1 cellular context compared by ENCODE assay signal in the genomic region with DNA sequence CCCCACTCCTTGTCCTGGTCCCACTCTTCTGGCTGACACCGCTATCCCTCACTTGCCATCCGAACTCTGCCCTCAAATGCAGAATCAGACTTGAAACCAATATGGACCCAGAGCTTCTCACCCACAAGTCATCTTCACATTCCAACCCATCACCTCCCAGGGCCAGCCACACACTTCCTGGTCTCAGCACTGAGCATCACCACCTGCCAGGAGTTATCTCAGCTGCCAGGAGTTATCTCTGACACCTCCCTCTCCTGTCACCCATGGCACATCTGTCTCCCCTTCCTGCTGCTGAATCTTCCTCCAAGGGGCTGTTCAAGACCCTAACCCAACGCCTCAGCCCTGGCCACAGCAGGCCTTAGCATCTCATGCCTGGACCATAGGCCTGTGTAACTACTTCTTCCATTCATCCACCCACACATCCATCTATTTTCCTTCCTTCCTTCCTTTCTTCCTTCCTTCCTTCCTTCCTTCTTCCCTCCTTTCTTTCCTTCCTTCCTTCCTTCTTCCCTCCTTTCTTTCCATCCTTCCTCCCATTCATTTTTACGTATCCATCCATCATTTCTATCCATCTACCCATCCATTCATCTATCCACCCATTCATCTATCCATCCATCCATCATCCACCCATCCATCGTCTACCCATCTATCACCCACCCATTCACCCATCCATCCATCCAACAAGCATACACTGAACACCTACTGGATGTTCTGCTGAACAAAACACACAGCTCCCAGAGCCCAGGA.
A peak's percentile ranks its signal among the peaks of the same experiment; 100 is the strongest.
TF ChIP-seq lines count a peak whose summit lies in the region.

No MANE protein-coding gene starts in this region.

TF ChIP-seq in HepG2, 621 proteins besides CTCF, POLR2A, EP300 and RAD21 (continued from another document):
- TF ChIP-seq, protein P1, sequence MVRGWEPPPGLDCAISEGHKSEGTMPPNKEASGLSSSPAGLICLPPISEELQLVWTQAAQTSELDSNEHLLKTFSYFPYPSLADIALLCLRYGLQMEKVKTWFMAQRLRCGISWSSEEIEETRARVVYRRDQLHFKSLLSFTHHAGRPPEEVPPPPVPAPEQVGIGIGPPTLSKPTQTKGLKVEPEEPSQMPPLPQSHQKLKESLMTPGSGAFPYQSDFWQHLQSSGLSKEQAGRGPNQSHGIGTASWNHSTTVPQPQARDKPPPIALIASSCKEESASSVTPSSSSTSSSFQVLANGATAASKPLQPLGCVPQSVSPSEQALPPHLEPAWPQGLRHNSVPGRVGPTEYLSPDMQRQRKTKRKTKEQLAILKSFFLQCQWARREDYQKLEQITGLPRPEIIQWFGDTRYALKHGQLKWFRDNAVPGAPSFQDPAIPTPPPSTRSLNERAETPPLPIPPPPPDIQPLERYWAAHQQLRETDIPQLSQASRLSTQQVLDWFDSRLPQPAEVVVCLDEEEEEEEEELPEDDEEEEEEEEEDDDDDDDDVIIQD (CRISPR knock-in tag; IDR thresholded peaks at IDR 0.05; ENCODE audit: low read depth), result no peak
- TF ChIP-seq, protein P2, sequence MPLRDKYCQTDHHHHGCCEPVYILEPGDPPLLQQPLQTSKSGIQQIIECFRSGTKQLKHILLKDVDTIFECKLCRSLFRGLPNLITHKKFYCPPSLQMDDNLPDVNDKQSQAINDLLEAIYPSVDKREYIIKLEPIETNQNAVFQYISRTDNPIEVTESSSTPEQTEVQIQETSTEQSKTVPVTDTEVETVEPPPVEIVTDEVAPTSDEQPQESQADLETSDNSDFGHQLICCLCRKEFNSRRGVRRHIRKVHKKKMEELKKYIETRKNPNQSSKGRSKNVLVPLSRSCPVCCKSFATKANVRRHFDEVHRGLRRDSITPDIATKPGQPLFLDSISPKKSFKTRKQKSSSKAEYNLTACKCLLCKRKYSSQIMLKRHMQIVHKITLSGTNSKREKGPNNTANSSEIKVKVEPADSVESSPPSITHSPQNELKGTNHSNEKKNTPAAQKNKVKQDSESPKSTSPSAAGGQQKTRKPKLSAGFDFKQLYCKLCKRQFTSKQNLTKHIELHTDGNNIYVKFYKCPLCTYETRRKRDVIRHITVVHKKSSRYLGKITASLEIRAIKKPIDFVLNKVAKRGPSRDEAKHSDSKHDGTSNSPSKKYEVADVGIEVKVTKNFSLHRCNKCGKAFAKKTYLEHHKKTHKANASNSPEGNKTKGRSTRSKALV (CRISPR knock-in tag; IDR thresholded peaks at IDR 0.05), result no peak
- TF ChIP-seq, protein P3, sequence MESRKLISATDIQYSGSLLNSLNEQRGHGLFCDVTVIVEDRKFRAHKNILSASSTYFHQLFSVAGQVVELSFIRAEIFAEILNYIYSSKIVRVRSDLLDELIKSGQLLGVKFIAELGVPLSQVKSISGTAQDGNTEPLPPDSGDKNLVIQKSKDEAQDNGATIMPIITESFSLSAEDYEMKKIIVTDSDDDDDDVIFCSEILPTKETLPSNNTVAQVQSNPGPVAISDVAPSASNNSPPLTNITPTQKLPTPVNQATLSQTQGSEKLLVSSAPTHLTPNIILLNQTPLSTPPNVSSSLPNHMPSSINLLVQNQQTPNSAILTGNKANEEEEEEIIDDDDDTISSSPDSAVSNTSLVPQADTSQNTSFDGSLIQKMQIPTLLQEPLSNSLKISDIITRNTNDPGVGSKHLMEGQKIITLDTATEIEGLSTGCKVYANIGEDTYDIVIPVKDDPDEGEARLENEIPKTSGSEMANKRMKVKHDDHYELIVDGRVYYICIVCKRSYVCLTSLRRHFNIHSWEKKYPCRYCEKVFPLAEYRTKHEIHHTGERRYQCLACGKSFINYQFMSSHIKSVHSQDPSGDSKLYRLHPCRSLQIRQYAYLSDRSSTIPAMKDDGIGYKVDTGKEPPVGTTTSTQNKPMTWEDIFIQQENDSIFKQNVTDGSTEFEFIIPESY (CRISPR knock-in tag; IDR thresholded peaks at IDR 0.05), result no peak
- TF ChIP-seq YY1 (IDR thresholded peaks at IDR 0.05; ENCODE audit: insufficient read depth, insufficient replicate concordance, low read depth, low read length), result no peak
- TF ChIP-seq PRPF4 (IDR thresholded peaks at IDR 0.05; ENCODE audit: low read depth, low read length, poor library complexity, severe bottlenecking), result no peak
- TF ChIP-seq ZNF589 (CRISPR knock-in tag; conservative IDR thresholded peaks at IDR 0.05), result no peak
- TF ChIP-seq ZNF850 (CRISPR knock-in tag; conservative IDR thresholded peaks at IDR 0.05), result no peak
- no peak for TF ChIP-seq RARA (CRISPR knock-in tag; IDR thresholded peaks at IDR 0.05)
- TF ChIP-seq NONO (IDR thresholded peaks at IDR 0.05), result peak; percentile 91
- TF ChIP-seq NONO (CRISPR knock-in tag; conservative IDR thresholded peaks at IDR 0.05), result no peak
- TF ChIP-seq ZNF282 (IDR thresholded peaks at IDR 0.05; ENCODE audit: partially characterized antibody), result peak; percentile 67
- TF ChIP-seq ZNF337 (CRISPR knock-in tag; IDR thresholded peaks at IDR 0.05; ENCODE audit: borderline replicate concordance, low read depth), result no peak
- TF ChIP-seq SYNCRIP (IDR thresholded peaks at IDR 0.05; ENCODE audit: insufficient read depth, low read depth, low read length), result no peak
- TF ChIP-seq PHB2 (IDR thresholded peaks at IDR 0.05; ENCODE audit: partially characterized antibody), result no peak
- TF ChIP-seq ZNF160 (CRISPR knock-in tag; IDR thresholded peaks at IDR 0.05), result no peak
- TF ChIP-seq, protein P4, sequence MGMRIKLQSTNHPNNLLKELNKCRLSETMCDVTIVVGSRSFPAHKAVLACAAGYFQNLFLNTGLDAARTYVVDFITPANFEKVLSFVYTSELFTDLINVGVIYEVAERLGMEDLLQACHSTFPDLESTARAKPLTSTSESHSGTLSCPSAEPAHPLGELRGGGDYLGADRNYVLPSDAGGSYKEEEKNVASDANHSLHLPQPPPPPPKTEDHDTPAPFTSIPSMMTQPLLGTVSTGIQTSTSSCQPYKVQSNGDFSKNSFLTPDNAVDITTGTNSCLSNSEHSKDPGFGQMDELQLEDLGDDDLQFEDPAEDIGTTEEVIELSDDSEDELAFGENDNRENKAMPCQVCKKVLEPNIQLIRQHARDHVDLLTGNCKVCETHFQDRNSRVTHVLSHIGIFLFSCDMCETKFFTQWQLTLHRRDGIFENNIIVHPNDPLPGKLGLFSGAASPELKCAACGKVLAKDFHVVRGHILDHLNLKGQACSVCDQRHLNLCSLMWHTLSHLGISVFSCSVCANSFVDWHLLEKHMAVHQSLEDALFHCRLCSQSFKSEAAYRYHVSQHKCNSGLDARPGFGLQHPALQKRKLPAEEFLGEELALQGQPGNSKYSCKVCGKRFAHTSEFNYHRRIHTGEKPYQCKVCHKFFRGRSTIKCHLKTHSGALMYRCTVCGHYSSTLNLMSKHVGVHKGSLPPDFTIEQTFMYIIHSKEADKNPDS (CRISPR knock-in tag; IDR thresholded peaks at IDR 0.05), result no peak
